Comparison of ENCODE assay signal across 10 cellular contexts in the genomic region with DNA sequence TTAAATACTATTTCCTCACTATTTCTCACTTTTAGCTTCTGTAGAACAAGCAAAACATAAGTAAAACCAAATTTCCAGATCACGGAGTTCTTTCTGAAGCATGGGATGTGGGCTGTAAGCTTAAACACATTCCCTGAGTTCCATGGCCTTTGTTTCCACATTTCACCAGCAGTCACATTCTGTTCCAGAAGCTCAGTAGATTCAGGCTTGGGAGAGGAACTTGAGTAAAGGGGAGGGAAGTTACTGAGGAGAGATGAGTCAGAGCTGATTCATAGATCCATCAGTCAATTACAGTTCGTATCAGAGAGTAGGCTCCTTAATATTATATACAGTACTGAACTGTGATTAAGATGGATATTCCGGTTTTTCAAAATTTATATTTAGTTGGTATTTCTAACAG.
A peak's percentile ranks its signal among the peaks of the same experiment; 100 is the strongest.
DNase-seq lines count a peak whose midpoint lies in the region; TF ChIP-seq lines count a peak whose summit lies in the region.
"Had no signal": no experiment of that assay in that cellular context is flagged by ENCODE, and none has a peak within 500 bp of the region (broad histone marks: within the 10 kb centered on the region; RNA-seq: fewer than 3 reads in every experiment).

No MANE protein-coding gene starts in this region.

- TF ChIP-seq POLR2A in spleen (IDR thresholded peaks at IDR 0.05) = no peak

- no peaks in the 10 kb centered on the region for H3K9me3 ChIP-seq in endodermal cell (ENCODE audit: control insufficient read depth, low read length)
- peaks cover 0 to 3% (median 0%) of the 10 kb centered on the region in 8 donors for H3K9me3 ChIP-seq in spleen

- H3K56ac ChIP-seq in mesendoderm (ENCODE audit: low read length) = no peak overlapping the region

- H3K4ac ChIP-seq in mesendoderm (ENCODE audit: low read depth, low read length) = no peak overlapping the region

- H3K36me3 ChIP-seq in endodermal cell (ENCODE audit: control insufficient read depth, insufficient read depth, low read length) (no peaks in the 10 kb centered on the region), mesendoderm (ENCODE audit: control insufficient read depth, insufficient read depth, low read length) (no peaks in the 10 kb centered on the region), spleen (no peaks in the 10 kb centered on the region)
- H3K36me3 ChIP-seq: SJSA1 had no signal

- peak overlapping the region; percentile 45 for H3K27ac Mint-ChIP-seq in endodermal cell

- intact Hi-C loops in spleen (cut with DNase I; ENCODE audit: low total_unique reads) = no loop called here

- no peak overlapping the region for H3K18ac ChIP-seq in mesendoderm (ENCODE audit: low read length)

- H3K27ac ChIP-seq in endodermal cell (ENCODE audit: low read depth, low read length) (no peak overlapping the region), mesendoderm (ENCODE audit: low read depth, low read length) (no peak overlapping the region), spleen (no peak overlapping the region)
- H3K27ac ChIP-seq: SJSA1 had no signal

- peaks cover 2% of the 10 kb centered on the region for H3K4me1 Mint-ChIP-seq in endodermal cell

- H3K4me3 ChIP-seq in endodermal cell (ENCODE audit: low read length) (no peak overlapping the region), mesendoderm (ENCODE audit: low read length) (no peak overlapping the region), spleen (no peak overlapping the region)
- H3K4me3 ChIP-seq: SJSA1 had no signal

- H3K79me2 ChIP-seq in mesendoderm (ENCODE audit: control insufficient read depth, insufficient read depth, low read length) = no peaks in the 10 kb centered on the region

- no peak overlapping the region for H3K23ac ChIP-seq in mesendoderm (ENCODE audit: low read length)

- H3K36me3 Mint-ChIP-seq in endodermal cell (ENCODE audit: low read depth) = no peaks in the 10 kb centered on the region

- no peak overlapping the region for H2BK5ac ChIP-seq in mesendoderm (ENCODE audit: low read length)

- H4K5ac ChIP-seq in mesendoderm (ENCODE audit: low read length) = no peak overlapping the region

- no peaks in the 10 kb centered on the region for H3K4me1 ChIP-seq in endodermal cell (ENCODE audit: control insufficient read depth, insufficient read depth, low read length)
- no peaks in the 10 kb centered on the region for H3K4me1 ChIP-seq in mesendoderm (ENCODE audit: control insufficient read depth, low read depth, low read length)
- no peaks in the 10 kb centered on the region for H3K4me1 ChIP-seq in spleen
- H3K4me1 ChIP-seq: SJSA1 had no signal

- no peak overlapping the region for H4K8ac ChIP-seq in mesendoderm (ENCODE audit: low read depth, low read length)

- H3K9me3 Mint-ChIP-seq in endodermal cell = no peaks in the 10 kb centered on the region

- H3K4me2 ChIP-seq in mesendoderm (ENCODE audit: low read length) = no peak overlapping the region

- 80% methylated on average over 3 of the region's 3 CpGs; no CpG with 5 or more reads in 1 of the 2 experiments for WGBS in endodermal cell (ENCODE audit: insufficient coverage in 1 of 2, insufficient read length in 1 of 2), 2 experiments
- WGBS in mesendoderm (ENCODE audit: extremely low coverage, insufficient coverage, low lambda C conversion rate) = no CpG with 5 or more reads among the region's 3 CpGs
- WGBS in spleen, 5 donors = 57 to 75% (median 64%) methylated on average over 3 of the region's 3 CpGs

- H2BK15ac ChIP-seq in mesendoderm (replicated peaks; ENCODE audit: low read depth) = no peak overlapping the region

- H3K9ac ChIP-seq in endodermal cell (ENCODE audit: extremely low read depth, low read length, poor library complexity, severe bottlenecking) = no peak overlapping the region
- no peak overlapping the region for H3K9ac ChIP-seq in mesendoderm (ENCODE audit: low read length)

- no peak for TF ChIP-seq CTCF in endodermal cell (conservative IDR thresholded peaks at IDR 0.05)
- TF ChIP-seq CTCF in spleen (IDR thresholded peaks at IDR 0.05 in 8 of 11, conservative IDR thresholded peaks at IDR 0.05 in 3 of 11) = no peak

- H3K27me3 ChIP-seq in endodermal cell (ENCODE audit: control insufficient read depth, insufficient read depth, low read length, poor library complexity, severe bottlenecking) (no peaks in the 10 kb centered on the region), mesendoderm (ENCODE audit: insufficient read depth, low read length, poor library complexity) (no peaks in the 10 kb centered on the region), spleen (replicated peaks in 1 of 7) (no peaks in the 10 kb centered on the region)
- H3K27me3 ChIP-seq: SJSA1 had no signal

- H2AK5ac ChIP-seq in mesendoderm (ENCODE audit: low read length) = no peak overlapping the region

- no peak overlapping the region for H3K4me3 Mint-ChIP-seq in endodermal cell

- no peaks in the 10 kb centered on the region for H3K79me1 ChIP-seq in mesendoderm (ENCODE audit: low read length)

- no peak overlapping the region for H2BK120ac ChIP-seq in mesendoderm (ENCODE audit: low read depth, low read length)

- DNase-seq in EL (peak; percentile 87), NCI-H69 (lab: John Stamatoyannopoulos, UW) (peak; percentile 21), endodermal cell (peak; percentile 50), mesendoderm (peak; percentile 89), NCI-H1048 (lab: John Stamatoyannopoulos, UW) (no peak), HuH-7.5 (ENCODE audit: low spot score) (no peak), spleen (no peak)
- no peak for DNase-seq in NK-92 treated with Interleukin-12 subunit alpha and Interleukin-12 subunit beta, amount 100 ng/mL, for 24 hours (lab: John Stamatoyannopoulos, UW)
- DNase-seq: stimulated activated CD4-positive, alpha-beta T cell treated with anti-CD3 and anti-CD28 coated beads, Interleukin-2, amount 100 ng/mL, for 24 hours had no signal

- no peaks in the 10 kb centered on the region for H3K27me3 Mint-ChIP-seq in endodermal cell (ENCODE audit: insufficient read depth)

Comparison
In these comparisons a context has a peak if more than half of its experiments do, and no peak if none do; other contexts are left out.
1. DNase-seq: peak in EL (single experiment), NCI-H69 (single experiment), endodermal cell (single experiment) and mesendoderm (single experiment); none in NCI-H1048 (single experiment), HuH-7.5 (single experiment), NK-92 treated with Interleukin-12 subunit alpha and Interleukin-12 subunit beta, amount 100 ng/mL, for 24 hours (single experiment) and spleen (single experiment).